Comparison of ENCODE assay signal across 8 cellular contexts in genomic region chr9:85824949-85825348, GRCh38.
A peak's percentile ranks its signal among the peaks of the same experiment; 100 is the strongest.
DNase-seq lines count a peak whose midpoint lies in the region; FAIRE-seq and TF ChIP-seq lines count a peak whose summit lies in the region.
"Not testable (repeated sequence)": the region's sequence is repeated elsewhere in the genome, so short reads cannot be mapped to it uniquely, and the experiment has no call there.

No MANE protein-coding gene starts in this region.

- H3K36me3 Mint-ChIP-seq in HFFc6 (ENCODE audit: low read depth) = not testable (repeated sequence)
- peaks cover 19% of the 10 kb centered on the region for H3K36me3 Mint-ChIP-seq in progenitor cell of endocrine pancreas (ENCODE audit: insufficient read depth)

- H3K9me3 ChIP-seq in cardiac muscle cell (ENCODE audit: low read depth) = not testable (repeated sequence)

- not testable (repeated sequence) for H3K27me3 Mint-ChIP-seq in HFFc6 (ENCODE audit: insufficient read depth); progenitor cell of endocrine pancreas

- peak; percentile 66 for FAIRE-seq in TTC549 (lab: Jason Lieb, UNC)

- H3K36me3 ChIP-seq in cardiac muscle cell = not testable (repeated sequence)

- H3K27ac ChIP-seq in cardiac muscle cell = not testable (repeated sequence)

- TF ChIP-seq CTCF in AG09319 (IDR thresholded peaks at IDR 0.05; ENCODE audit: low read depth, low read length) (peak; percentile 17), GM10266 (IDR thresholded peaks at IDR 0.05; ENCODE audit: control insufficient read depth, insufficient read depth, low read depth, missing control alignments) (peak; percentile 9), HFFc6 (IDR thresholded peaks at IDR 0.05) (peak; percentile 72), cardiac muscle cell (IDR thresholded peaks at IDR 0.05; ENCODE audit: low read depth, low read length) (peak; percentile 29), progenitor cell of endocrine pancreas (IDR thresholded peaks at IDR 0.05; ENCODE audit: unreplicated experiment) (peak; percentile 24)

- not testable (repeated sequence) for DNase-seq in AG09319 (ENCODE audit: extremely low read depth, low read depth); GM10266 (ENCODE audit: extremely low spot score); progenitor cell of endocrine pancreas (ENCODE audit: low spot score, unreplicated experiment)
- DNase-seq in HFFc6 (peak; percentile 17), NCI-H460 (ENCODE audit: extremely low read depth, low read depth) (peak; percentile 15), cerebellar cortex (ENCODE audit: low spot score) (peak; percentile 31), cardiac muscle cell (ENCODE audit: low read depth in 1 of 2, low spot score in 1 of 2) (peak in 1 of 2 donors; percentile 27)

- not testable (repeated sequence) for H3K9me3 Mint-ChIP-seq in HFFc6; progenitor cell of endocrine pancreas (ENCODE audit: low read depth)

- not testable (repeated sequence) for H3K27me3 ChIP-seq in cardiac muscle cell

- not testable (repeated sequence) for H3K4me3 Mint-ChIP-seq in HFFc6; progenitor cell of endocrine pancreas (ENCODE audit: low read depth)

- H3K4me3 ChIP-seq in cardiac muscle cell = not testable (repeated sequence)

- not testable (repeated sequence) for H3K27ac Mint-ChIP-seq in HFFc6, progenitor cell of endocrine pancreas

- not testable (repeated sequence) for H3K4me1 ChIP-seq in cardiac muscle cell (ENCODE audit: low read depth)

- H3K4me1 Mint-ChIP-seq in HFFc6 (ENCODE audit: low read depth); progenitor cell of endocrine pancreas (ENCODE audit: low read depth): not testable (repeated sequence)

Comparison
In these comparisons a context has a peak if more than half of its experiments do, and no peak if none do; other contexts are left out.
1. CTCF ChIP-seq: peak in every context shown above with its lines; median percentile 72 in HFFc6; 29 in cardiac muscle cell; 24 in progenitor cell of endocrine pancreas; 17 in AG09319; 9 in GM10266.